ENCODE assay signal across 8 cellular contexts in the genomic region with DNA sequence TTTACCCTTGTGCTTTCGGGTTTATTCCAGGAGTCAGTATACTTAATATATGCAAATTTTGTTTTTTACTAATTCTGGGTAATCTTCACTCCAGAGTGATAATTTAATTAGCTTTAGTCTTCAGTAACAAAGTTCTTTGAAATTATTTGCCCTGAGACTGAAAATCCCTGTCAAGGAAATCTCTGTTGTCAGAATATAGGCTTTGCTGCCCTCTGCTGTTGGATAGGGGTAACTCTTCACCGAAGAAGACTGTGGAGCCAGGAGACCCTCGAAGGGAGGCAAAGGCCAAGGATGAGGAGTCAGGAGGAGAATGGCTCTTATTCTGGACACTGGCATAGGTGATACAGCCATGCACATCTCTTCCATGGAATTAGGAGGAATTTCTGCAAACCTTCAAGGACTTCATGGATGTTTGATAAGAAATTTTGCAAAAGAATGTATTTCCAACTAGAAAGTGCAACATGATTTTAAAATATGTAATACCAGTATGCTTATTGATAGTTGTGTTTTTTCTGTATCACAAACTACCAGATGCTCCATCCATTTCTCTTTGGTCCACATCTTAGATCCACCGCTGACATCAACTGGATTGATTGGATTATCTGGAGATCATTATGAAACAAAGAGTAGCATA.
DNase-seq lines count a peak whose midpoint lies in the region; ATAC-seq, FAIRE-seq and TF ChIP-seq lines count a peak whose summit lies in the region.

No MANE protein-coding gene starts in this region.

- H3K4me1 ChIP-seq in ascending aorta, result no peaks in the 10 kb centered on the region

- H3K36me3 Mint-ChIP-seq in activated T-helper 1 cell treated with anti-CD3 and anti-CD28 coated beads, Interleukin-12 subunit alpha, Interleukin-12 subunit beta, Interleukin-2, Interleukin-4 antibody, amounts not matched to agents 30 ng/mL and 10 ng/mL and 1 ng/mL, durations not matched to agents 14 hours and 24 hours and 36 hours (ENCODE audit: low read depth), result no peaks in the 10 kb centered on the region

- H3K4me3 ChIP-seq in ascending aorta, result no peak overlapping the region

- intact Hi-C loops in ascending aorta (cut with DNase I), result loop anchor here (5.0 to 10.0 kb wide), 3 partner anchors 203 to 656 kb away; no protein-coding TSS in a partner anchor
- intact Hi-C loops in activated T-helper 1 cell treated with anti-CD3 and anti-CD28 coated beads, Interleukin-12 subunit alpha, Interleukin-12 subunit beta, Interleukin-2, Interleukin-4 antibody, amounts not matched to agents 30 ng/mL and 10 ng/mL and 1 ng/mL, durations not matched to agents 14 hours and 24 hours and 36 hours (cut with micrococcal nuclease), result loop anchor here (2.0 kb wide), 1 partner anchor 731 kb away; no protein-coding TSS in a partner anchor

- peak; percentile 70 for FAIRE-seq in GM19239 (lab: Jason Lieb, UNC)

- DNase-seq in DMS 273 treated with DMSO at 0.1 percent for 48 hours (lab: John Stamatoyannopoulos, UW) (peak; percentile 21), GM19239 (ENCODE audit: insufficient read length, low spot score) (peak; percentile 29), NCI-H2227 (lab: John Stamatoyannopoulos, UW; ENCODE audit: unreplicated experiment) (peak; percentile 59), ascending aorta (ENCODE audit: low spot score in 2 of 2) (no peak), hippocampal formation (lab: John Stamatoyannopoulos, UW) (peak; percentile 2 to 52)
- DNase-seq in stimulated activated CD4-positive, alpha-beta T cell treated with anti-CD3 and anti-CD28 coated beads, Interleukin-4, amount 100 ng/mL, for 24 hours, result peak; percentile 18
- DNase-seq in activated T-helper 1 cell treated with anti-CD3 and anti-CD28 coated beads, Interleukin-12 subunit alpha, Interleukin-12 subunit beta, Interleukin-2, Interleukin-4 antibody, amounts not matched to agents 30 ng/mL and 10 ng/mL and 1 ng/mL, durations not matched to agents 14 hours and 24 hours and 36 hours (ENCODE audit: low spot score), result no peak

- peak; percentile 58 to 84 (median 79) for TF ChIP-seq CTCF in ascending aorta (IDR thresholded peaks at IDR 0.05)

- H3K27ac ChIP-seq in ascending aorta, result no peak overlapping the region

- H3K9me3 ChIP-seq in ascending aorta, result no peaks in the 10 kb centered on the region

- peak; percentile 86 for ATAC-seq in HG03139 (IDR thresholded peaks at IDR 0.05; ENCODE audit: unreplicated experiment)

- H3K36me3 ChIP-seq in ascending aorta, result no peaks in the 10 kb centered on the region

- H3K27me3 ChIP-seq in ascending aorta, result no peaks in the 10 kb centered on the region

- no peaks in the 10 kb centered on the region for H3K9me3 Mint-ChIP-seq in activated T-helper 1 cell treated with anti-CD3 and anti-CD28 coated beads, Interleukin-12 subunit alpha, Interleukin-12 subunit beta, Interleukin-2, Interleukin-4 antibody, amounts not matched to agents 30 ng/mL and 10 ng/mL and 1 ng/mL, durations not matched to agents 14 hours and 24 hours and 36 hours

- no peaks in the 10 kb centered on the region for H3K4me1 Mint-ChIP-seq in activated T-helper 1 cell treated with anti-CD3 and anti-CD28 coated beads, Interleukin-12 subunit alpha, Interleukin-12 subunit beta, Interleukin-2, Interleukin-4 antibody, amounts not matched to agents 30 ng/mL and 10 ng/mL and 1 ng/mL, durations not matched to agents 14 hours and 24 hours and 36 hours (ENCODE audit: low read depth)

- H3K27ac Mint-ChIP-seq in activated T-helper 1 cell treated with anti-CD3 and anti-CD28 coated beads, Interleukin-12 subunit alpha, Interleukin-12 subunit beta, Interleukin-2, Interleukin-4 antibody, amounts not matched to agents 30 ng/mL and 10 ng/mL and 1 ng/mL, durations not matched to agents 14 hours and 24 hours and 36 hours, result no peak overlapping the region

- H3K4me3 Mint-ChIP-seq in activated T-helper 1 cell treated with anti-CD3 and anti-CD28 coated beads, Interleukin-12 subunit alpha, Interleukin-12 subunit beta, Interleukin-2, Interleukin-4 antibody, amounts not matched to agents 30 ng/mL and 10 ng/mL and 1 ng/mL, durations not matched to agents 14 hours and 24 hours and 36 hours, result no peak overlapping the region

- peaks cover 9% of the 10 kb centered on the region for H3K27me3 Mint-ChIP-seq in activated T-helper 1 cell treated with anti-CD3 and anti-CD28 coated beads, Interleukin-12 subunit alpha, Interleukin-12 subunit beta, Interleukin-2, Interleukin-4 antibody, amounts not matched to agents 30 ng/mL and 10 ng/mL and 1 ng/mL, durations not matched to agents 14 hours and 24 hours and 36 hours (ENCODE audit: insufficient read depth)

Comparison
In these comparisons a context has a peak if more than half of its experiments do, and no peak if none do; other contexts are left out.
1. DNase-seq: peak in DMS 273 treated with DMSO at 0.1 percent for 48 hours (single experiment), GM19239 (single experiment), NCI-H2227 (single experiment), hippocampal formation (2 of 2) and stimulated activated CD4-positive, alpha-beta T cell treated with anti-CD3 and anti-CD28 coated beads, Interleukin-4, amount 100 ng/mL, for 24 hours (single experiment); none in ascending aorta (0 of 2) and activated T-helper 1 cell treated with anti-CD3 and anti-CD28 coated beads, Interleukin-12 subunit alpha, Interleukin-12 subunit beta, Interleukin-2, Interleukin-4 antibody, amounts not matched to agents 30 ng/mL and 10 ng/mL and 1 ng/mL, durations not matched to agents 14 hours and 24 hours and 36 hours (single experiment).